8 cellular contexts compared by ENCODE assay signal in the genomic region with DNA sequence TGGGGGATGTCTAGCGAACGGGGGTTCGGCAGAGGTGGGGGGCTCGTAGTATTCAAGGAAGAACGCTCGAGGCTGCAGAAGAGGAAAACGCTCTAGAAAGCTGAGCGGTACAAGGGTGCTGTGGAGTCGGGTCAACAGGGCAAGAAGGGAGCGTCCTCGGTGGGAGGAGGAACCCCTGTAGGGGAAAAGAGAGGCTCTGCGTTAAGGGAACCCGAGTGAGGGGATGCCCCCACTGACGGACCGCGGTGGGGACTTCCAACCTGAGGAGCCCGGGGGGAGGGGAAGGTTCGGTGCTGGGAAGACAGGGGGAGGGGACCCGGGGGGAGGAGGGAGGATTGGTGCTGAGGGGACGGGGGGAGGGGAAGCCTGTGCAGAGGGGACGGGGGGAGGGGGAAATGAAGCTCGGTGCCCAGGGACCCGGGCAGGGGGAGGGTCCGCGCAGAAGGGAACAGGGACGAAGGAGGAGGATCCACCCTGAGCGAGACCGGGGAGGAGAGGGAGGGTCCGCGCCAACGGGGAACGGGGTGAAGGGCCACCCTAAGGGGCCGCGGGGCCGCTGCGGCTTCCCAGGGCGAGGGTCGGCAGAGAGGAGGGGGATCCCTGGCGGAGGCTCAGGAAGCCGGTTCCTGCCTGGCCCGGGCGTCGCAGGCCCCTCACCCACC. TPM values are rescaled to one million over a fixed set of nuclear protein-coding genes. Genes with fewer than 3 reads are reported as not detected.
DNase-seq lines count a peak whose midpoint lies in the region; ATAC-seq and TF ChIP-seq lines count a peak whose summit lies in the region.

No MANE protein-coding gene starts in this region.

- peaks cover 50% of the 10 kb centered on the region for H3K4me1 Mint-ChIP-seq in dendritic cell treated with granulocyte-macrophage colony-stimulating factor and Interleukin-4, amounts not matched to agents 40 ng/mL and 50 ng/mL, for 4 days (ENCODE audit: low read depth)
- H3K4me1 Mint-ChIP-seq in mesothelial cell of epicardium = peaks cover 21% of the 10 kb centered on the region

- intact Hi-C loops in Right ventricle myocardium superior (cut with DNase I) (no loop called here), Right ventricle myocardium inferior (cut with DNase I) (no loop called here), PC-9 (cut with micrococcal nuclease; ENCODE audit: unreplicated experiment) (loop anchor here (1.0 to 10.0 kb wide), 8 partner anchors 36 to 1722 kb away; partner anchors contain the start of genes PSMB7 and RABEPK), uterus (cut with DNase I; ENCODE audit: low total_unique reads) (no loop called here)
- intact Hi-C loops in dendritic cell treated with granulocyte-macrophage colony-stimulating factor and Interleukin-4, amounts not matched to agents 40 ng/mL and 50 ng/mL, for 4 days (cut with micrococcal nuclease) = loop anchor here (2.0 kb wide), 1 partner anchor 372 kb away; the partner anchor contains the start of gene SCAI

- peaks cover 52% of the 10 kb centered on the region for H3K79me2 ChIP-seq in PC-9 (ENCODE audit: low read depth)

- DNase-seq in Right ventricle myocardium superior = peak; percentile 45
- no peak for DNase-seq in Right ventricle myocardium inferior (ENCODE audit: missing footprints)
- DNase-seq in PC-9 = peak; percentile 28 to 55
- peak in 1 of 2 experiments; percentile 42 for DNase-seq in mesothelial cell of epicardium (ENCODE audit: low spot score in 2 of 2, unreplicated experiment in 2 of 2)
- no peak for DNase-seq in uterus
- DNase-seq in retina = no peak

- peaks cover 28% of the 10 kb centered on the region for H4K20me1 ChIP-seq in PC-9 (ENCODE audit: insufficient read depth)

- TF ChIP-seq CTCF in PC-9 (conservative IDR thresholded peaks at IDR 0.05) (no peak), mesothelial cell of epicardium (IDR thresholded peaks at IDR 0.05; ENCODE audit: unreplicated experiment) (no peak), uterus (IDR thresholded peaks at IDR 0.05) (no peak)

- peak overlapping the region; percentile 97 for H3K27ac Mint-ChIP-seq in dendritic cell treated with granulocyte-macrophage colony-stimulating factor and Interleukin-4, amounts not matched to agents 40 ng/mL and 50 ng/mL, for 4 days
- peak overlapping the region; percentile 82 for H3K27ac Mint-ChIP-seq in mesothelial cell of epicardium

- H3K36me3 Mint-ChIP-seq in dendritic cell treated with granulocyte-macrophage colony-stimulating factor and Interleukin-4, amounts not matched to agents 40 ng/mL and 50 ng/mL, for 4 days (ENCODE audit: low read depth) = peaks cover 13% of the 10 kb centered on the region
- no peaks in the 10 kb centered on the region for H3K36me3 Mint-ChIP-seq in mesothelial cell of epicardium

- POLR2A ChIA-PET in PC-9 (lab: Charles Lee; ENCODE audit: unreplicated experiment) = interaction anchor here (0.5 to 0.6 kb wide), 4 partner anchors 86 to 185 kb away, joined by 3 to 5 read pairs (median 4); no protein-coding TSS in a partner anchor

- H3F3A ChIP-seq in PC-9 (ENCODE audit: insufficient read depth, low read depth) = peaks cover 7% of the 10 kb centered on the region; the same call in 1 of the 2 replicates

- peak overlapping the region; percentile 92 for H3K4me3 Mint-ChIP-seq in dendritic cell treated with granulocyte-macrophage colony-stimulating factor and Interleukin-4, amounts not matched to agents 40 ng/mL and 50 ng/mL, for 4 days
- peak overlapping the region; percentile 94 for H3K4me3 Mint-ChIP-seq in mesothelial cell of epicardium

- CTCF ChIA-PET in PC-9 (lab: Charles Lee) = interaction anchor here (0.5 to 10.9 kb wide), 8 partner anchors 48 to 540 kb away, joined by 3 to 159 read pairs (median 4); partner anchors contain the start of genes HSPA5 and WDR38

- no peak for TF ChIP-seq POLR2A in uterus (IDR thresholded peaks at IDR 0.05)

- ATAC-seq in Right ventricle myocardium superior (ENCODE audit: poor library complexity) (peak; percentile 0), Right ventricle myocardium inferior (no peak), GM21619 (IDR thresholded peaks at IDR 0.05; ENCODE audit: unreplicated experiment) (no peak)

- peaks cover 25% of the 10 kb centered on the region for H3K4me1 ChIP-seq in PC-9 (replicated peaks; ENCODE audit: insufficient read depth)
- peaks cover 0 to 8% of the 10 kb centered on the region in 2 donors for H3K4me1 ChIP-seq in uterus

- H3K27ac ChIP-seq in PC-9 (peak overlapping the region; percentile 74), uterus (peak overlapping the region in 1 of 2 donors; percentile 67)

- no peaks in the 10 kb centered on the region for H3K9me3 ChIP-seq in PC-9 (ENCODE audit: insufficient read depth, low read depth)
- H3K9me3 ChIP-seq in uterus = no peaks in the 10 kb centered on the region

- peak overlapping the region; percentile 93 for H2AFZ ChIP-seq in PC-9

- no TSS peak for BruUV-seq in PC-9 (replicated peaks; lab: Mats Ljungman, UMichigan)

- peak overlapping the region; percentile 84 for H3K4me2 ChIP-seq in PC-9

- H3K9me2 ChIP-seq in PC-9 (ENCODE audit: insufficient read depth) = no peaks in the 10 kb centered on the region

- H3K4me3 ChIP-seq in PC-9 = peak overlapping the region; percentile 77
- peak overlapping the region; percentile 43 to 85 for H3K4me3 ChIP-seq in uterus

- peaks cover 22% of the 10 kb centered on the region for H3K27me3 Mint-ChIP-seq in dendritic cell treated with granulocyte-macrophage colony-stimulating factor and Interleukin-4, amounts not matched to agents 40 ng/mL and 50 ng/mL, for 4 days
- H3K27me3 Mint-ChIP-seq in mesothelial cell of epicardium (ENCODE audit: low read depth) = peaks cover 25% of the 10 kb centered on the region

- H3K27me3 ChIP-seq in PC-9 (ENCODE audit: insufficient read depth, low read depth) (no peaks in the 10 kb centered on the region), uterus (peaks cover 10 to 14% of the 10 kb centered on the region in 2 donors)

- no peaks in the 10 kb centered on the region for H3K36me3 ChIP-seq in PC-9 (ENCODE audit: low read depth)
- no peaks in the 10 kb centered on the region for H3K36me3 ChIP-seq in uterus

- no peaks in the 10 kb centered on the region for H3K9me3 Mint-ChIP-seq in dendritic cell treated with granulocyte-macrophage colony-stimulating factor and Interleukin-4, amounts not matched to agents 40 ng/mL and 50 ng/mL, for 4 days
- no peaks in the 10 kb centered on the region for H3K9me3 Mint-ChIP-seq in mesothelial cell of epicardium

RNA-seq across cellular contexts. Expression of gene NR6A1, which starts 0.6 kb away (rescaled TPM):
- total RNA-seq in Right ventricle myocardium superior (1.4 TPM), Right ventricle myocardium inferior (1.2 TPM), PC-9 (2021) (13.0 TPM in 2 replicates), mesothelial cell of epicardium (5.2 to 6.2 TPM (median 5.9 TPM) in 3 replicates), uterus (1 to 10 TPM in 2 of 4 donors, under 1 TPM in 1, not detected in 1; under 0.01 to 2.6 (median 1.3) TPM)

RNA-seq across cellular contexts. Expression of gene OLFML2A, which starts 6.4 kb away (rescaled TPM):
- total RNA-seq in Right ventricle myocardium superior = 27.5 TPM
- total RNA-seq in Right ventricle myocardium inferior = 27.3 TPM
- 5.7 and 9.0 TPM in 2 replicates for total RNA-seq in PC-9 (2021)
- total RNA-seq in mesothelial cell of epicardium = 36.1 to 37.4 TPM (median 37.1 TPM) in 3 replicates
- total RNA-seq in uterus = 10 to 100 TPM; 21.3 to 86.5 (median 71.8) TPM

Comparison
In these comparisons a context has a peak if more than half of its experiments do, and no peak if none do; other contexts are left out.
1. DNase-seq: peak in Right ventricle myocardium superior (single experiment) and PC-9 (2 of 2); none in Right ventricle myocardium inferior (single experiment), uterus (0 of 2) and retina (single experiment).
2. intact Hi-C loops: an anchor here in PC-9 (1.0 to 10.0 kb wide) and dendritic cell treated with granulocyte-macrophage colony-stimulating factor and Interleukin-4, amounts not matched to agents 40 ng/mL and 50 ng/mL, for 4 days (2.0 kb wide); none called in Right ventricle myocardium superior, Right ventricle myocardium inferior and uterus.